In genomic region chr9:36036780-36037579, GRCh38 we compare ENCODE assay signal across 8 cellular contexts. TPM values are rescaled to one million over a fixed set of nuclear protein-coding genes. Genes with fewer than 3 reads are reported as not detected.
DNase-seq lines count a peak whose midpoint lies in the region; ATAC-seq, FAIRE-seq and TF ChIP-seq lines count a peak whose summit lies in the region.

TSS of gene RECK (plus strand) at chr9:36036913. CDS start at chr9:36036999, 86 bp downstream.

- CTCF ChIA-PET in RWPE1 (lab: Yijun Ruan, JAX), result interaction anchor here (0.7 to 1.2 kb wide), 2 partner anchors 14 to 34 kb away, joined by 4 to 6 read pairs; no protein-coding TSS in a partner anchor

- H3K4me1 ChIP-seq in KMS-11 (ENCODE audit: low read depth, poor library complexity, severe bottlenecking) (peaks cover 13% of the 10 kb centered on the region), neural progenitor cell (no peaks in the 10 kb centered on the region), stomach (peaks cover 0 to 57% (median 36%) of the 10 kb centered on the region in 4 donors)

- no peak for TF ChIP-seq EP300 in stomach (IDR thresholded peaks at IDR 0.05)

- H3K9me3 Mint-ChIP-seq in neural progenitor cell, result no peaks in the 10 kb centered on the region

- H3K9ac ChIP-seq in KMS-11 (peak within 1 kb of the TSS; percentile 59; the same call in 1 of the 2 replicates), neural progenitor cell (peak within 1 kb of the TSS; percentile 41)

- peak within 1 kb of the TSS; percentile 92 for H3K27ac Mint-ChIP-seq in neural progenitor cell

- H3K4me3 ChIP-seq in KMS-11 (IDR thresholded peaks at IDR 0.05; ENCODE audit: insufficient read depth, low read depth, low read length) (no peak within 1 kb of the TSS), neural progenitor cell (peak within 1 kb of the TSS; percentile 74), stomach (peak within 1 kb of the TSS; percentile 85 to 90 (median 87))

- H3K36me3 ChIP-seq in KMS-11 (ENCODE audit: insufficient read depth), result no peaks in the 10 kb centered on the region
- no peaks in the 10 kb centered on the region for H3K36me3 ChIP-seq in neural progenitor cell
- no peaks in the 10 kb centered on the region for H3K36me3 ChIP-seq in stomach

- WGBS in stomach, 5 donors, result 0 to 1% (median 1%) methylated on average over 4 to 80 of the region's 80 CpGs

- peaks cover 2% of the 10 kb centered on the region for H3K27me3 Mint-ChIP-seq in neural progenitor cell (ENCODE audit: insufficient read depth, low read depth)

- H4K20me1 ChIP-seq in KMS-11 (ENCODE audit: insufficient read depth), result no peaks in the 10 kb centered on the region
- H4K20me1 ChIP-seq in neural progenitor cell (ENCODE audit: low read depth), result peaks cover 36% of the 10 kb centered on the region

- H3K9me3 ChIP-seq in neural progenitor cell (ENCODE audit: low read depth) (no peaks in the 10 kb centered on the region), stomach (no peaks in the 10 kb centered on the region)

- H3K4me1 Mint-ChIP-seq in neural progenitor cell, result peaks cover 27% of the 10 kb centered on the region

- H3K79me2 ChIP-seq in KMS-11 (ENCODE audit: insufficient read depth, low read depth) (no peaks in the 10 kb centered on the region), neural progenitor cell (ENCODE audit: low read depth) (peaks cover 45% of the 10 kb centered on the region)

- H3K27ac ChIP-seq in KMS-11 (no peak within 1 kb of the TSS), RWPE1 (peak within 1 kb of the TSS; percentile 65), neural progenitor cell (no peak within 1 kb of the TSS), stomach (peak within 1 kb of the TSS; percentile 79 to 90 (median 83))

- peak within 1 kb of the TSS; percentile 94 for H3K4me3 Mint-ChIP-seq in neural progenitor cell

- DNase-seq in D721Med (ENCODE audit: insufficient read length, low spot score), result peak; percentile 61
- peak; percentile 93 for DNase-seq in RWPE1 (ENCODE audit: low spot score)
- peak; percentile 61 to 82 (median 72) for DNase-seq in activated naive CD4-positive, alpha-beta T cell (lab: John Stamatoyannopoulos, UW)
- peak; percentile 51 for DNase-seq in foreskin melanocyte
- DNase-seq in neural progenitor cell (ENCODE audit: low spot score), result peak; percentile 95
- DNase-seq in stomach, result peak; percentile 84

- no peaks in the 10 kb centered on the region for H3K27me3 ChIP-seq in KMS-11 (ENCODE audit: insufficient read depth, low read depth)
- H3K27me3 ChIP-seq in neural progenitor cell, result no peaks in the 10 kb centered on the region
- H3K27me3 ChIP-seq in stomach, result peaks cover 0 to 17% (median 9%) of the 10 kb centered on the region in 3 donors

- FAIRE-seq in D721Med (lab: Jason Lieb, UNC), result no peak

- intact Hi-C loops in stomach (cut with DNase I; ENCODE audit: low total_unique reads), result no loop called here

- H3F3A ChIP-seq in neural progenitor cell (ENCODE audit: low read depth), result no peaks in the 10 kb centered on the region

- no peak for TF ChIP-seq POLR2A in stomach (IDR thresholded peaks at IDR 0.05)

- H3K4me2 ChIP-seq in KMS-11 (peak within 1 kb of the TSS; percentile 78), neural progenitor cell (peak within 1 kb of the TSS; percentile 85)

- H3K36me3 Mint-ChIP-seq in neural progenitor cell, result no peaks in the 10 kb centered on the region

- H2AFZ ChIP-seq in KMS-11 (ENCODE audit: low read depth), result peak within 1 kb of the TSS; percentile 99
- peak within 1 kb of the TSS; percentile 95 for H2AFZ ChIP-seq in neural progenitor cell (replicated peaks)

- POLR2A ChIA-PET in RWPE1 (lab: Yijun Ruan, JAX; ENCODE audit: low non-redundant PET), result interaction anchor here (0.5 kb wide), 1 partner anchor 52 kb away, joined by 3 read pairs; no protein-coding TSS in a partner anchor

- TF ChIP-seq CTCF in D721Med (IDR thresholded peaks at IDR 0.05; ENCODE audit: insufficient read depth, missing control alignments), result no peak
- TF ChIP-seq CTCF in KMS-11 (conservative IDR thresholded peaks at IDR 0.05; ENCODE audit: low read depth, low read length), result no peak
- no peak for TF ChIP-seq CTCF in RWPE1 (conservative IDR thresholded peaks at IDR 0.05; ENCODE audit: low read depth)
- TF ChIP-seq CTCF in neural progenitor cell (IDR thresholded peaks at IDR 0.05), result peak; percentile 4
- TF ChIP-seq CTCF in stomach (IDR thresholded peaks at IDR 0.05), result no peak

- peak; percentile 80 for ATAC-seq in GM21526 (IDR thresholded peaks at IDR 0.05; ENCODE audit: low FRiP score, unreplicated experiment)

RNA-seq across cellular contexts. Expression of gene RECK, which starts in this region (rescaled TPM):
- total RNA-seq in neural progenitor cell (ENCODE audit: low replicate concordance) (11.0 and 12.2 TPM in 2 replicates), stomach (10 to 100 TPM in 3 of 5 donors, 1 to 10 TPM in 2; 4.3 to 19.3 (median 13.3) TPM)
- 1 to 10 TPM; 2.3 to 4.7 (median 2.3) TPM for polyA plus RNA-seq in stomach

Comparison
In these comparisons a context has a peak if more than half of its experiments do, and no peak if none do; other contexts are left out.
1. H3K27ac ChIP-seq: peak in RWPE1 (single experiment) and stomach (5 of 5); none in KMS-11 (single experiment) and neural progenitor cell (single experiment).
2. Peak in every context shown above with its lines, with median percentiles within 50 percentile points of each other: DNase-seq.